ENCODE assay signal across 23 cellular contexts in genomic region chr16:88390265-88390664, GRCh38. TPM values are rescaled to one million over a fixed set of nuclear protein-coding genes. Genes with fewer than 3 reads are reported as not detected.
"Had no signal": no experiment of that assay in that cellular context is flagged by ENCODE, and none has a peak within 500 bp of the region (broad histone marks: within the 10 kb centered on the region; RNA-seq: fewer than 3 reads in every experiment).

No MANE protein-coding gene starts in this region.

- H3K9me3 Mint-ChIP-seq: natural killer cell; stimulated activated naive CD8-positive, alpha-beta T cell treated with anti-CD3 and anti-CD28 coated beads, Interleukin-15, amount 100 ng/mL, for 72 hours; type B pancreatic cell had no signal

- ATAC-seq: left lung; lower lobe of right lung; natural killer cell; stimulated activated naive CD8-positive, alpha-beta T cell treated with anti-CD3 and anti-CD28 coated beads, Interleukin-15, amount 100 ng/mL, for 72 hours had no signal

- H3K9ac ChIP-seq: parathyroid adenoma had no signal

- H3K36me3 Mint-ChIP-seq: natural killer cell, type B pancreatic cell had no signal

- H3K4me3 ChIP-seq: dorsolateral prefrontal cortex, left lung, lower lobe of right lung, testis, tibial artery had no signal

- FAIRE-seq: colon, frontal cortex, keratinocyte, small intestine, urothelium cell line had no signal

- H3K4me1 ChIP-seq: left lung, parathyroid adenoma had no signal

- H3K4me1 Mint-ChIP-seq: natural killer cell; stimulated activated naive CD8-positive, alpha-beta T cell treated with anti-CD3 and anti-CD28 coated beads, Interleukin-15, amount 100 ng/mL, for 72 hours had no signal

- H3K27me3 ChIP-seq: testis had no signal

- H3K4me3 Mint-ChIP-seq: natural killer cell; stimulated activated naive CD8-positive, alpha-beta T cell treated with anti-CD3 and anti-CD28 coated beads, Interleukin-15, amount 100 ng/mL, for 72 hours; type B pancreatic cell had no signal

- H3K27ac ChIP-seq: left lung, lower lobe of right lung, neutrophil, parathyroid adenoma, testis, tibial artery had no signal

- H3K27ac Mint-ChIP-seq: natural killer cell; progenitor cell of endocrine pancreas; stimulated activated naive CD8-positive, alpha-beta T cell treated with anti-CD3 and anti-CD28 coated beads, Interleukin-15, amount 100 ng/mL, for 72 hours; type B pancreatic cell had no signal

- H3K9me3 ChIP-seq: left lung, lower lobe of right lung, neutrophil, testis, tibial artery had no signal

- H2AFZ ChIP-seq: parathyroid adenoma had no signal

- H3K36me3 ChIP-seq: left lung, lower lobe of right lung, neutrophil, tibial artery had no signal

- DNase-seq: central memory CD4-positive, alpha-beta T cell; dorsolateral prefrontal cortex; effector CD4-positive, alpha-beta T cell; lower lobe of right lung; natural killer cell; small intestine; stimulated activated CD4-positive, alpha-beta T cell treated with anti-CD3 and anti-CD28 coated beads, Interleukin-1b, Interleukin-23, amount 100 ng/mL, for 48 hours; stimulated activated CD4-positive, alpha-beta T cell treated with anti-CD3 and anti-CD28 coated beads, Interleukin-4, amount 100 ng/mL, for 1 hour; stimulated activated CD8-positive, alpha-beta memory T cell treated with anti-CD3 and anti-CD28 coated beads, Interleukin-4, amount 100 ng/mL, for 48 hours; stimulated activated naive CD4-positive, alpha-beta T cell; stimulated activated naive CD8-positive, alpha-beta T cell treated with anti-CD3 and anti-CD28 coated beads, Interleukin-15, amount 100 ng/mL, for 72 hours; testis; tibial artery had no signal

RNA-seq across cellular contexts. Expression of gene ZNF469, which starts 7.5 kb away (rescaled TPM):
- polyA plus RNA-seq: keratinocyte, neural cell had no signal
